Comparison of ENCODE assay signal across 22 cellular contexts in the genomic region with DNA sequence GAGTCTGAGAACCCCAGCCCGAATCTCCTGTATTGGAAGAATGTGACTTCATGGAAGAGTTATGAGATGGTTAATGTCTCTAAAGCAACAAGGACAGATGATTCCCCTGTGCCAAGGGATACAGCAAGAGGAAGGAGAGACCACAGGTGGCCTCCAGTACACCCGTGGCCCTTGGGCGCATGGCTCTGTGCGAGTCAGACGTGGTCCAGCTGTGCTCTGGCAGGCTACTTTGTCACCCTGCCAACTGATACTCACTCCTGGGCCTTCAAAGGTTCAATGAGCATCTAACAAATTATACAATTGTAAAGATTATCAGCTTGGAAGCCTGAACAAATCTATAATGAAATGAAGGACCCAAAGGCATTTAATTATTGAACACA.
DNase-seq lines count a peak whose midpoint lies in the region; ATAC-seq, FAIRE-seq and TF ChIP-seq lines count a peak whose summit lies in the region.
"Had no signal": no experiment of that assay in that cellular context is flagged by ENCODE, and none has a peak within 500 bp of the region (broad histone marks: within the 10 kb centered on the region; RNA-seq: fewer than 3 reads in every experiment).

No MANE protein-coding gene starts in this region.

- H3K4me3 ChIP-seq in HEK293 (ENCODE audit: low read depth, low read length), result no peak overlapping the region
- no peak overlapping the region for H3K4me3 ChIP-seq in ovary
- H3K4me3 ChIP-seq in neural progenitor cell, result no peak overlapping the region
- H3K4me3 ChIP-seq: body of pancreas, SK-N-MC, uterus had no signal

- CTCF ChIA-PET in activated CD4-positive, alpha-beta T cell treated with anti-CD3 and anti-CD28 coated beads for 36 hours (lab: Charles Lee), result no interaction called here
- CTCF ChIA-PET in HEK293 (lab: Yijun Ruan, JAX), result interaction anchor here (0.6 to 1.2 kb wide), 2 partner anchors 11 to 232 kb away, joined by 4 to 5 read pairs; no protein-coding TSS in a partner anchor

- H3K4me1 ChIP-seq in HEK293 (ENCODE audit: control insufficient read depth, insufficient read depth, low read length) (no peaks in the 10 kb centered on the region), ovary (ENCODE audit: insufficient read depth) (peaks cover 7% of the 10 kb centered on the region), neural progenitor cell (peaks cover 43% of the 10 kb centered on the region)
- H3K4me1 ChIP-seq: body of pancreas, uterus had no signal

- peaks cover 36% of the 10 kb centered on the region for H3F3A ChIP-seq in neural progenitor cell (ENCODE audit: low read depth)

- WGBS in ovary, 3 donors, result 11 to 33% (median 30%) methylated on average over 5 of the region's 5 CpGs

- ATAC-seq in activated CD4-positive, alpha-beta T cell treated with anti-CD3 and anti-CD28 coated beads for 36 hours, result no peak
- ATAC-seq in activated naive CD8-positive, alpha-beta T cell treated with anti-CD3 and anti-CD28 coated beads, Interleukin-2, amount 10 ng/mL, durations not matched to agents 7 days and 5 days (ENCODE audit: low read depth), result no peak
- no peak for ATAC-seq in GM21526 (IDR thresholded peaks at IDR 0.05; ENCODE audit: low FRiP score, unreplicated experiment)
- ATAC-seq: body of pancreas, HCT116, PC-3 had no signal

- no peaks in the 10 kb centered on the region for H3K9me3 ChIP-seq in HEK293 (ENCODE audit: control insufficient read depth, insufficient read depth, low read depth, low read length)
- no peaks in the 10 kb centered on the region for H3K9me3 ChIP-seq in ovary
- H3K9me3 ChIP-seq in neural progenitor cell (ENCODE audit: low read depth), result no peaks in the 10 kb centered on the region
- H3K9me3 ChIP-seq: body of pancreas, uterus had no signal

- no peak overlapping the region for H3K4me2 ChIP-seq in neural progenitor cell

- no peak for TF ChIP-seq EP300 in ovary (IDR thresholded peaks at IDR 0.05)

- no peak overlapping the region for H3K27ac ChIP-seq in HEK293 (ENCODE audit: extremely low read depth, low read depth, low read length)
- no peak overlapping the region for H3K27ac ChIP-seq in ovary
- no peak overlapping the region for H3K27ac ChIP-seq in neural progenitor cell
- H3K27ac ChIP-seq: body of pancreas, SK-N-MC, uterus had no signal

- peak overlapping the region; percentile 67 for H3K27ac Mint-ChIP-seq in activated CD4-positive, alpha-beta T cell treated with anti-CD3 and anti-CD28 coated beads for 36 hours
- peak overlapping the region; percentile 26 for H3K27ac Mint-ChIP-seq in activated naive CD8-positive, alpha-beta T cell treated with anti-CD3 and anti-CD28 coated beads, Interleukin-2, amount 10 ng/mL, durations not matched to agents 7 days and 5 days
- H3K27ac Mint-ChIP-seq in neural progenitor cell, result no peak overlapping the region
- H3K27ac Mint-ChIP-seq: activated naive CD4-positive, alpha-beta T cell treated with anti-CD3 and anti-CD28 coated beads, Interleukin-2, amount 10 ng/mL, durations not matched to agents 7 days and 5 days; dendritic cell treated with granulocyte-macrophage colony-stimulating factor and Interleukin-4, amounts not matched to agents 40 ng/mL and 50 ng/mL, for 4 days; nephron had no signal

- no peak for DNase-seq in activated CD4-positive, alpha-beta T cell treated with anti-CD3 and anti-CD28 coated beads for 36 hours
- DNase-seq in activated CD4-positive, alpha-beta T cell treated with anti-CD3 and anti-CD28 coated beads, Interleukin-2, amount 50 U/mL, for 1 hour, result no peak
- DNase-seq in activated naive CD8-positive, alpha-beta T cell treated with anti-CD3 and anti-CD28 coated beads, Interleukin-2, amount 10 ng/mL, durations not matched to agents 7 days and 5 days, result no peak
- DNase-seq in ovary (peak; percentile 20 to 49 (median 37)), GM19239 (ENCODE audit: insufficient read length, low spot score) (no peak), neural progenitor cell (ENCODE audit: low spot score) (no peak)
- DNase-seq: ACHN; activated naive CD4-positive, alpha-beta T cell treated with anti-CD3 and anti-CD28 coated beads, Interleukin-2, amount 10 ng/mL, durations not matched to agents 7 days and 5 days; body of pancreas; glutamatergic neuron; mesenchymal stem cell; MM.1S; NCI-H524 treated with DMSO at 0.1 percent for 48 hours; PC-3; uterus had no signal

- TF ChIP-seq POLR2A in ovary (IDR thresholded peaks at IDR 0.05), result no peak

- no peaks in the 10 kb centered on the region for H3K27me3 Mint-ChIP-seq in activated CD4-positive, alpha-beta T cell treated with anti-CD3 and anti-CD28 coated beads for 36 hours
- no peaks in the 10 kb centered on the region for H3K27me3 Mint-ChIP-seq in activated naive CD8-positive, alpha-beta T cell treated with anti-CD3 and anti-CD28 coated beads, Interleukin-2, amount 10 ng/mL, durations not matched to agents 7 days and 5 days
- no peaks in the 10 kb centered on the region for H3K27me3 Mint-ChIP-seq in neural progenitor cell (ENCODE audit: insufficient read depth, low read depth)
- H3K27me3 Mint-ChIP-seq: activated naive CD4-positive, alpha-beta T cell treated with anti-CD3 and anti-CD28 coated beads, Interleukin-2, amount 10 ng/mL, durations not matched to agents 7 days and 5 days; dendritic cell treated with granulocyte-macrophage colony-stimulating factor and Interleukin-4, amounts not matched to agents 40 ng/mL and 50 ng/mL, for 4 days had no signal

- FAIRE-seq in GM19239 (lab: Jason Lieb, UNC), result no peak

- no peaks in the 10 kb centered on the region for H3K9me3 Mint-ChIP-seq in activated CD4-positive, alpha-beta T cell treated with anti-CD3 and anti-CD28 coated beads for 36 hours (ENCODE audit: low read depth)
- H3K9me3 Mint-ChIP-seq in activated naive CD8-positive, alpha-beta T cell treated with anti-CD3 and anti-CD28 coated beads, Interleukin-2, amount 10 ng/mL, durations not matched to agents 7 days and 5 days, result no peaks in the 10 kb centered on the region
- H3K9me3 Mint-ChIP-seq in neural progenitor cell, result no peaks in the 10 kb centered on the region
- H3K9me3 Mint-ChIP-seq: activated naive CD4-positive, alpha-beta T cell treated with anti-CD3 and anti-CD28 coated beads, Interleukin-2, amount 10 ng/mL, durations not matched to agents 7 days and 5 days; dendritic cell treated with granulocyte-macrophage colony-stimulating factor and Interleukin-4, amounts not matched to agents 40 ng/mL and 50 ng/mL, for 4 days; immature natural killer cell had no signal

- H2AFZ ChIP-seq in neural progenitor cell (replicated peaks), result no peak overlapping the region

- H3K4me1 Mint-ChIP-seq in activated CD4-positive, alpha-beta T cell treated with anti-CD3 and anti-CD28 coated beads for 36 hours, result peaks cover 26% of the 10 kb centered on the region
- H3K4me1 Mint-ChIP-seq in activated naive CD8-positive, alpha-beta T cell treated with anti-CD3 and anti-CD28 coated beads, Interleukin-2, amount 10 ng/mL, durations not matched to agents 7 days and 5 days, result peaks cover 20% of the 10 kb centered on the region
- H3K4me1 Mint-ChIP-seq in neural progenitor cell, result peaks cover 38% of the 10 kb centered on the region

- peaks cover 6% of the 10 kb centered on the region for H3K36me3 Mint-ChIP-seq in activated CD4-positive, alpha-beta T cell treated with anti-CD3 and anti-CD28 coated beads for 36 hours (ENCODE audit: low read depth)
- peaks cover 7% of the 10 kb centered on the region for H3K36me3 Mint-ChIP-seq in activated naive CD8-positive, alpha-beta T cell treated with anti-CD3 and anti-CD28 coated beads, Interleukin-2, amount 10 ng/mL, durations not matched to agents 7 days and 5 days
- peaks cover 3% of the 10 kb centered on the region for H3K36me3 Mint-ChIP-seq in neural progenitor cell

- TF ChIP-seq CTCF in HEK293 (tag by site-specific recombination; IDR thresholded peaks at IDR 0.05) (no peak), ovary (IDR thresholded peaks at IDR 0.05) (no peak), neural progenitor cell (IDR thresholded peaks at IDR 0.05) (no peak)

- H3K9ac ChIP-seq in neural progenitor cell, result no peak overlapping the region

- intact Hi-C loops in activated CD4-positive, alpha-beta T cell treated with anti-CD3 and anti-CD28 coated beads for 36 hours (cut with DNase I, micrococcal nuclease), result no loop called here
- intact Hi-C loops in ovary (cut with DNase I), result no loop called here

- H4K20me1 ChIP-seq in neural progenitor cell (ENCODE audit: low read depth), result no peaks in the 10 kb centered on the region

- H3K79me2 ChIP-seq in neural progenitor cell (ENCODE audit: low read depth), result no peaks in the 10 kb centered on the region

- H3K4me3 Mint-ChIP-seq in activated CD4-positive, alpha-beta T cell treated with anti-CD3 and anti-CD28 coated beads for 36 hours, result no peak overlapping the region
- no peak overlapping the region for H3K4me3 Mint-ChIP-seq in activated naive CD8-positive, alpha-beta T cell treated with anti-CD3 and anti-CD28 coated beads, Interleukin-2, amount 10 ng/mL, durations not matched to agents 7 days and 5 days
- H3K4me3 Mint-ChIP-seq in neural progenitor cell, result no peak overlapping the region
- H3K4me3 Mint-ChIP-seq: activated naive CD4-positive, alpha-beta T cell treated with anti-CD3 and anti-CD28 coated beads, Interleukin-2, amount 10 ng/mL, durations not matched to agents 7 days and 5 days; dendritic cell treated with granulocyte-macrophage colony-stimulating factor and Interleukin-4, amounts not matched to agents 40 ng/mL and 50 ng/mL, for 4 days; immature natural killer cell; nephron had no signal

- POLR2A ChIA-PET in activated CD4-positive, alpha-beta T cell treated with anti-CD3 and anti-CD28 coated beads for 36 hours (lab: Charles Lee), result interaction anchor here (0.6 kb wide), 1 partner anchor 226 kb away, joined by 4 read pairs; no protein-coding TSS in a partner anchor
- POLR2A ChIA-PET in HEK293 (lab: Yijun Ruan, JAX), result no interaction called here
- POLR2A ChIA-PET in activated naive CD8-positive, alpha-beta T cell treated with anti-CD3 and anti-CD28 coated beads, Interleukin-2, amount 10 ng/mL, durations not matched to agents 7 days and 5 days (lab: Charles Lee), result no interaction called here

- peaks cover 0 to 19% of the 10 kb centered on the region in 2 experiments; a peak in 1 of 3 replicates for H3K36me3 ChIP-seq in HEK293 (ENCODE audit: control insufficient read depth in 2 of 2, insufficient read depth in 1 of 2, low read length in 2 of 2)
- H3K36me3 ChIP-seq in ovary, result no peaks in the 10 kb centered on the region
- H3K36me3 ChIP-seq in neural progenitor cell, result peaks cover under 1% of the 10 kb centered on the region
- H3K36me3 ChIP-seq: uterus had no signal

- H3K27me3 ChIP-seq in ovary (no peaks in the 10 kb centered on the region), neural progenitor cell (no peaks in the 10 kb centered on the region)
- H3K27me3 ChIP-seq: body of pancreas, uterus had no signal

TF ChIP-seq in HEK293, 187 proteins besides CTCF, POLR2A, EP300 and RAD21 (continues in another document):
- 0 out of 2 replicates have a peak, but pooled peaks have one; percentile 23 for TF ChIP-seq ZIC2 (tag by site-specific recombination; IDR thresholded peaks at IDR 0.05)

Comparison
In these comparisons a context has a peak if more than half of its experiments do, and no peak if none do; other contexts are left out.
1. DNase-seq: peak in ovary (5 of 5); none in activated CD4-positive, alpha-beta T cell treated with anti-CD3 and anti-CD28 coated beads for 36 hours (single experiment), activated CD4-positive, alpha-beta T cell treated with anti-CD3 and anti-CD28 coated beads, Interleukin-2, amount 50 U/mL, for 1 hour (single experiment), activated naive CD8-positive, alpha-beta T cell treated with anti-CD3 and anti-CD28 coated beads, Interleukin-2, amount 10 ng/mL, durations not matched to agents 7 days and 5 days (single experiment), GM19239 (single experiment) and neural progenitor cell (single experiment).